ENCODE assay signal across 8 cellular contexts in genomic region chr5:134070979-134071849, GRCh38. TPM values are rescaled to one million over a fixed set of nuclear protein-coding genes. Genes with fewer than 3 reads are reported as not detected.
DNase-seq lines count a peak whose midpoint lies in the region; ATAC-seq and TF ChIP-seq lines count a peak whose summit lies in the region.

No MANE protein-coding gene starts in this region.

- no peaks in the 10 kb centered on the region for H3K9me3 ChIP-seq in HUES64 (ENCODE audit: insufficient read depth, low read depth, low read length)
- no peaks in the 10 kb centered on the region for H3K9me3 ChIP-seq in mononuclear cell (ENCODE audit: low read depth, low read length)
- no peaks in the 10 kb centered on the region for H3K9me3 ChIP-seq in thyroid gland

- H3K36me3 ChIP-seq in HUES64 (ENCODE audit: insufficient read depth, low read length) (no peaks in the 10 kb centered on the region), thyroid gland (no peaks in the 10 kb centered on the region)

- H3K9ac ChIP-seq in HUES64 (ENCODE audit: low read depth, low read length): peak overlapping the region; percentile 9; the same call in 1 of the 2 replicates

- H3K4me3 ChIP-seq in GM08714 (ENCODE audit: low read length): peak overlapping the region; percentile 29; the same call in 1 of the 2 replicates
- peak overlapping the region; percentile 55 for H3K4me3 ChIP-seq in HUES64 (ENCODE audit: low read length)
- peak overlapping the region; percentile 41 for H3K4me3 ChIP-seq in choroid plexus epithelial cell (ENCODE audit: low read depth, low read length)
- peak overlapping the region; percentile 16 for H3K4me3 ChIP-seq in mononuclear cell (ENCODE audit: low read length)
- peak overlapping the region; percentile 6 to 32 (median 19) for H3K4me3 ChIP-seq in thyroid gland (replicated peaks in 1 of 3)

- intact Hi-C loops in thyroid gland (cut with DNase I): no loop called here

- H3K27me3 ChIP-seq in HUES64 (ENCODE audit: insufficient read depth, low read length): peaks cover 14% of the 10 kb centered on the region; the same call in 1 of the 2 replicates
- peaks cover 26% of the 10 kb centered on the region for H3K27me3 ChIP-seq in mononuclear cell (ENCODE audit: insufficient read depth, low read length)
- H3K27me3 ChIP-seq in thyroid gland: no peaks in the 10 kb centered on the region

- 5% methylated on average over 39 of the region's 42 CpGs for WGBS in HUES64
- 21 to 28% methylated on average over 17 to 27 of the region's 42 CpGs for WGBS in thyroid gland, 2 donors

- peak overlapping the region; percentile 36; the same call in 1 of the 2 replicates for H3K27ac ChIP-seq in HUES64 (ENCODE audit: low read depth, low read length)
- no peak overlapping the region for H3K27ac ChIP-seq in thyroid gland

- DNase-seq in choroid plexus epithelial cell (ENCODE audit: low read depth) (no peak), thyroid gland (peak; percentile 29 to 36), NCI-H446 treated with DMSO at 0.1 percent for 48 hours (lab: John Stamatoyannopoulos, UW) (no peak), LoVo (ENCODE audit: low spot score) (no peak)

- ATAC-seq in HG02642 (IDR thresholded peaks at IDR 0.05; ENCODE audit: poor library complexity, unreplicated experiment): no peak

- TF ChIP-seq POLR2A in thyroid gland (IDR thresholded peaks at IDR 0.05): no peak

- peak; percentile 1 for TF ChIP-seq CTCF in choroid plexus epithelial cell (conservative IDR thresholded peaks at IDR 0.05; ENCODE audit: low read depth, low read length)
- no peak for TF ChIP-seq CTCF in thyroid gland (IDR thresholded peaks at IDR 0.05)

- H3K4me1 ChIP-seq in HUES64 (ENCODE audit: insufficient read depth, low read length): peaks cover 10% of the 10 kb centered on the region; the same call in 1 of the 2 replicates
- peaks cover 19% of the 10 kb centered on the region for H3K4me1 ChIP-seq in mononuclear cell (ENCODE audit: insufficient read depth, low read length)
- H3K4me1 ChIP-seq in thyroid gland: peaks cover 0 to 7% of the 10 kb centered on the region in 2 donors

RNA-seq across cellular contexts. Expression of gene TCF7, which starts 43.3 kb away (rescaled TPM):
- polyA plus RNA-seq in HUES64 (2013, experiment 1 of 2): 10.2 TPM
- 10.4 TPM for polyA plus RNA-seq in HUES64 (2013, experiment 2 of 2)
- 193 TPM for total RNA-seq in mononuclear cell
- total RNA-seq in thyroid gland: 10 to 100 TPM in 1 of 4 donors, 1 to 10 TPM in 3; 7.4 to 11.8 (median 8.9) TPM

Comparison
In these comparisons a context has a peak if more than half of its experiments do, and no peak if none do; other contexts are left out.
1. DNase-seq: peak in thyroid gland (2 of 2); none in choroid plexus epithelial cell (single experiment), NCI-H446 treated with DMSO at 0.1 percent for 48 hours (single experiment) and LoVo (single experiment).
2. RNA of gene TCF7, which starts 43.3 kb away (total RNA-seq): 193 TPM in mononuclear cell (single experiment); 7.4 to 11.8 TPM in thyroid gland; every median in the first group is over 10 times any median in the second.
3. Peak in every context shown above with its lines, with median percentiles within 50 percentile points of each other: H3K4me3 ChIP-seq.